In the genomic region with DNA sequence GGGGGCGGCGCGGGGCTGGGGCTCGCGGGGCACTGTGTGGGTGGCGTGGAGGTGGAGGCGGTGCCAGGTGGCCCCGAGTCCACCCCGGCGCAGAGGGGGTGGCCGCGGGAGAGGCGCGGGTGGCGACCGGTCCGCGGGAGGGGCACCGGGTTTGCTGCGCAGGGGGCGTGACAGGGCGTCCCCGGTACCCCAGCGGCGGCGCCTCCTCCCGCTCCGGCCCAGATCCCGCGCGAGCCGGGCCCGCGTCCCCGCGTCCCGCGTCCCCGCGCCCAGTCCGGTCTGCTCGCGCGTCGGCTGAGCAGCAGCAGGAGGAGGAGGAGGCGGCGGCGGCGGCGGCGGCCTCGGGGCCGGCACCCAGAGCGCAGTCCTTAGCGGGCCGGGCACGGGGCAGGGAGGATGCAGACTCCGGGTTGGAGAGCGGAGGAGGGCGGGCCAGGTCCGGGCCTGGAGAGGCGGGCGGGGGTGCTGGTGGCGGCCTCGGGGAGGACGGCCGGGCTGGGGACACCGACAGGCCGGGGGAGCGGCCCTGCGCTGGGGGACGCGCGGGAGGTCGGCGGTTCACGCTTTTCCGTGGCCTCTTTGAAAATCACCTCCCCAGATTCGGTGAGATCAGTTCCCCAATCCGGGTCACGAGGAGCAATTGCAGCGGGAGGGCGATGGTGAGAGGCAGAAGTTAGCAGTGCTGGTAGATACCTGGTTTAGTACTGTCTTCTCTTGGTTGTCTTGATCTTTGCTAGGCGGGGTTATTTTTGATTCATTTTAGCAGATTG, we compare ENCODE assay signal across 8 cellular contexts. TPM values are rescaled to one million over a fixed set of nuclear protein-coding genes. Genes with fewer than 3 reads are reported as not detected.
DNase-seq lines count a peak whose midpoint lies in the region; ATAC-seq and TF ChIP-seq lines count a peak whose summit lies in the region.

No MANE protein-coding gene starts in this region.

- peak overlapping the region; percentile 95 to 100 for H3K27ac ChIP-seq in lung (ENCODE audit: low read depth in 1 of 2, low read length in 1 of 2)

- H3K4me1 ChIP-seq in lung (ENCODE audit: control insufficient read depth in 2 of 2, insufficient read depth in 2 of 2, low read length in 2 of 2), result peaks cover 16 to 33% of the 10 kb centered on the region in 2 donors

- no peaks in the 10 kb centered on the region for H3K9me3 ChIP-seq in lung (ENCODE audit: control insufficient read depth in 2 of 2, insufficient read depth in 1 of 2, low read length in 1 of 2)

- H3K9me3 Mint-ChIP-seq in activated CD4-positive, alpha-beta T cell treated with anti-CD3 and anti-CD28 coated beads for 36 hours (ENCODE audit: low read depth), result no peaks in the 10 kb centered on the region

- peak; percentile 45 for ATAC-seq in GM18520 (IDR thresholded peaks at IDR 0.05; ENCODE audit: unreplicated experiment)
- peak; percentile 61 for ATAC-seq in HG02973 (IDR thresholded peaks at IDR 0.05; ENCODE audit: unreplicated experiment)
- peak; percentile 72 for ATAC-seq in activated CD4-positive, alpha-beta T cell treated with anti-CD3 and anti-CD28 coated beads for 36 hours
- ATAC-seq in lung (ENCODE audit: insufficient read depth, low FRiP score), result peak; percentile 38

- intact Hi-C loops in activated CD4-positive, alpha-beta T cell treated with anti-CD3 and anti-CD28 coated beads for 36 hours (cut with DNase I, micrococcal nuclease), result loop anchor here (1.0 to 10.0 kb wide), 6 partner anchors 35 to 723 kb away; partner anchors contain the start of genes OTULIN (in 1 of the 2) and OTULINL (in 1 of the 2)

- 0 to 1% methylated on average over 47 to 84 of the region's 84 CpGs for WGBS in lung, 2 donors

- H3K27me3 Mint-ChIP-seq in activated CD4-positive, alpha-beta T cell treated with anti-CD3 and anti-CD28 coated beads for 36 hours, result peaks cover 35% of the 10 kb centered on the region

- peaks cover 0 to 3% of the 10 kb centered on the region in 2 donors for H3K36me3 ChIP-seq in lung (ENCODE audit: control insufficient read depth in 2 of 2, insufficient read depth in 2 of 2, low read length in 2 of 2)

- DNase-seq in AG08396 (ENCODE audit: low spot score) (peak; percentile 79), NCI-H2029 treated with DMSO at 0.1 percent for 48 hours (lab: John Stamatoyannopoulos, UW) (peak; percentile 34), lung (ENCODE audit: low spot score) (peak; percentile 54)
- DNase-seq in activated CD4-positive, alpha-beta T cell treated with anti-CD3 and anti-CD28 coated beads for 36 hours, result peak; percentile 60
- DNase-seq in effector CD4-positive, alpha-beta T cell, result peak; percentile 7
- DNase-seq in stimulated activated CD8-positive, alpha-beta memory T cell treated with anti-CD3 and anti-CD28 coated beads, Interleukin-4, amount 100 ng/mL, for 48 hours, result peak; percentile 32

- CTCF ChIA-PET in activated CD4-positive, alpha-beta T cell treated with anti-CD3 and anti-CD28 coated beads for 36 hours (lab: Charles Lee), result no interaction called here

- H3K4me1 Mint-ChIP-seq in activated CD4-positive, alpha-beta T cell treated with anti-CD3 and anti-CD28 coated beads for 36 hours, result peaks cover 7% of the 10 kb centered on the region

- peak overlapping the region; percentile 75 for H3K4me3 Mint-ChIP-seq in activated CD4-positive, alpha-beta T cell treated with anti-CD3 and anti-CD28 coated beads for 36 hours

- POLR2A ChIA-PET in activated CD4-positive, alpha-beta T cell treated with anti-CD3 and anti-CD28 coated beads for 36 hours (lab: Charles Lee), result interaction anchor here (0.6 kb wide), 1 partner anchor 26 kb away, joined by 3 read pairs; no protein-coding TSS in a partner anchor

- no peaks in the 10 kb centered on the region for H3K27me3 ChIP-seq in lung (ENCODE audit: control insufficient read depth, insufficient read depth)

- peak overlapping the region; percentile 90 for H3K4me3 ChIP-seq in lung

- no peaks in the 10 kb centered on the region for H3K36me3 Mint-ChIP-seq in activated CD4-positive, alpha-beta T cell treated with anti-CD3 and anti-CD28 coated beads for 36 hours (ENCODE audit: low read depth)

- no peak overlapping the region for H3K27ac Mint-ChIP-seq in activated CD4-positive, alpha-beta T cell treated with anti-CD3 and anti-CD28 coated beads for 36 hours

- no peak for TF ChIP-seq CTCF in lung (IDR thresholded peaks at IDR 0.05; ENCODE audit: control extremely low read depth, extremely low read depth)

RNA-seq across cellular contexts. Expression of gene TRIO, which starts 1.6 kb away (rescaled TPM):
- 10 to 100 TPM in 1 of 2 experiments, 1 to 10 TPM in 1; 9.2 to 11.3 TPM for total RNA-seq in activated CD4-positive, alpha-beta T cell treated with anti-CD3 and anti-CD28 coated beads for 36 hours
- 100 to 1,000 TPM; 165 to 243 TPM for total RNA-seq in lung
- 10 to 100 TPM; 23.8 to 55.3 TPM for polyA plus RNA-seq in lung

Comparison
In these comparisons a context has a peak if more than half of its experiments do, and no peak if none do; other contexts are left out.
1. Peak in every context shown above with its lines: DNase-seq, ATAC-seq, H3K4me3 ChIP-seq and H3K27ac ChIP-seq.
2. DNase-seq: peak in every context shown above with its lines; median percentile 79 in AG08396; 60 in activated CD4-positive, alpha-beta T cell treated with anti-CD3 and anti-CD28 coated beads for 36 hours; 54 in lung; 34 in NCI-H2029 treated with DMSO at 0.1 percent for 48 hours; 32 in stimulated activated CD8-positive, alpha-beta memory T cell treated with anti-CD3 and anti-CD28 coated beads, Interleukin-4, amount 100 ng/mL, for 48 hours; 7 in effector CD4-positive, alpha-beta T cell.
3. RNA of gene TRIO, which starts 1.6 kb away (total RNA-seq): 165 to 243 TPM in lung; 9.2 to 11.3 TPM in activated CD4-positive, alpha-beta T cell treated with anti-CD3 and anti-CD28 coated beads for 36 hours; every median in the first group is over 10 times any median in the second.